Comparison of ENCODE assay signal across 7 cellular contexts in the genomic region with DNA sequence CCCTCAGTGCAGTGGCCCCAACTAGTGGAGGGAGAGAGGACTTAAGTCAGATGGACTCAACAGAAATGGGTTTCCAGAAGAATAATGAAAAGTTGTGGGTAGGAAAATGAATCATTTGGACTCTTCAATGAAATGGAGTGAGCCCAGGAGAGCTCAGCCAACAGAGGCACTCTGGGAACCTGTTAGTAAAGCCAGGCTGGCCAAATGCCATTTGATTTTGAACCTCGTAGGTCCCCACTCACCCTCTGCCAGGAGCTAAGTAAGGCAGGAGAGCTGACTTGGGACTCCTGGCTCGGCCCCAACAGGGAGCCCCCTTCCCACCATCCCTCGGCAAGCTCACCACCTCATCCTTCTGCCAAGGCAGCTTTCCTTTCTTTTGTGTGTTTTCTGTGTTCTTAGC. TPM values are rescaled to one million over a fixed set of nuclear protein-coding genes. Genes with fewer than 3 reads are reported as not detected.
A peak's percentile ranks its signal among the peaks of the same experiment; 100 is the strongest.
DNase-seq lines count a peak whose midpoint lies in the region; ATAC-seq, FAIRE-seq and TF ChIP-seq lines count a peak whose summit lies in the region.
"Not testable (repeated sequence)": the region's sequence is repeated elsewhere in the genome, so short reads cannot be mapped to it uniquely, and the experiment has no call there.

No MANE protein-coding gene starts in this region.

- H3K79me2 ChIP-seq in OCI-LY7 (ENCODE audit: insufficient read depth, low read depth, low read length); K562 (ENCODE audit: control insufficient read depth, insufficient read depth, low read length); HepG2 (ENCODE audit: insufficient read depth, low read length): not testable (repeated sequence)

- H2AFZ ChIP-seq in OCI-LY7 (ENCODE audit: low read length); K562 (ENCODE audit: low read depth, low read length); HepG2 (ENCODE audit: low read length): not testable (repeated sequence)

- peak overlapping the region in 4 of 7 donors; percentile 33 to 72 (median 53) for H3K27ac Mint-ChIP-seq in CD14-positive monocyte
- H3K27ac Mint-ChIP-seq in activated CD4-positive, alpha-beta memory T cell treated with anti-CD3 and anti-CD28 coated beads for 36 hours: peak overlapping the region; percentile 69

- CTCF ChIA-PET in OCI-LY7 (lab: Charles Lee; ENCODE audit: unreplicated experiment) (interaction anchor here (0.6 kb wide), 1 partner anchor 99 kb away, joined by 3 read pairs; no protein-coding TSS in a partner anchor), K562 (lab: Yijun Ruan, JAX; ENCODE audit: low intra/inter-chr PET ratio) (interaction anchor here (0.7 kb wide), 1 partner anchor 12 kb away, joined by 3 read pairs; no protein-coding TSS in a partner anchor)
- CTCF ChIA-PET in activated CD4-positive, alpha-beta memory T cell treated with anti-CD3 and anti-CD28 coated beads for 36 hours (lab: Charles Lee): interaction anchor here (1.6 kb wide), 1 partner anchor 99 kb away, joined by 3 read pairs; the partner anchor contains the start of gene SELENOM
- CTCF ChIA-PET in HepG2 (lab: Yijun Ruan, JAX; ENCODE audit: low intra/inter-chr PET ratio, low total read pairs): not testable (repeated sequence)

- not testable (repeated sequence) for H3K4me2 ChIP-seq in OCI-LY7 (ENCODE audit: low read length); K562 (ENCODE audit: insufficient read depth, low read length); HepG2 (ENCODE audit: low read depth, low read length)

- H3K27me3 Mint-ChIP-seq in CD14-positive monocyte (ENCODE audit: low read depth in 3 of 3); activated CD4-positive, alpha-beta memory T cell treated with anti-CD3 and anti-CD28 coated beads for 36 hours: not testable (repeated sequence)

- in situ Hi-C loops in K562 (cut with MboI); HepG2 (cut with HindIII; ENCODE audit: extremely low pct_ligation_motif_present, low pct_unique_long_range_greater_than_20kb): not testable (repeated sequence)

- 75% methylated on average over 1 of the region's 3 CpGs for WGBS in K562 (ENCODE audit: insufficient coverage, low coverage, missing lambda C conversion rate)
- 100% methylated on average over 2 of the region's 3 CpGs for WGBS in HepG2 (ENCODE audit: low lambda C conversion rate)

- TF ChIP-seq POLR2A in K562 (conservative IDR thresholded peaks at IDR 0.05); HepG2 (IDR thresholded peaks at IDR 0.05; ENCODE audit: insufficient read depth in 1 of 2, low read depth in 2 of 2, low read length in 2 of 2): not testable (repeated sequence)

- intact Hi-C loops in CD14-positive monocyte (cut with micrococcal nuclease); OCI-LY7 (cut with micrococcal nuclease; ENCODE audit: unreplicated experiment); activated CD4-positive, alpha-beta memory T cell treated with anti-CD3 and anti-CD28 coated beads for 36 hours (cut with micrococcal nuclease); K562 (cut with micrococcal nuclease); HepG2 (cut with micrococcal nuclease; ENCODE audit: unreplicated experiment): not testable (repeated sequence)

- not testable (repeated sequence) for H3K9me3 Mint-ChIP-seq in CD14-positive monocyte; activated CD4-positive, alpha-beta memory T cell treated with anti-CD3 and anti-CD28 coated beads for 36 hours

- not testable (repeated sequence) for DNase-seq in CD14-positive monocyte (ENCODE audit: low spot score); OCI-LY7 (ENCODE audit: low spot score); activated CD4-positive, alpha-beta memory T cell treated with anti-CD3 and anti-CD28 coated beads for 36 hours; K562 (ENCODE audit: extremely low read depth in 1 of 4, low spot score in 3 of 4); HepG2 (ENCODE audit: low spot score)

- not testable (repeated sequence) for TF ChIP-seq CTCF in CD14-positive monocyte (IDR thresholded peaks at IDR 0.05); OCI-LY7 (conservative IDR thresholded peaks at IDR 0.05; ENCODE audit: low read length); K562 (IDR thresholded peaks at IDR 0.05 in 2 of 3, conservative IDR thresholded peaks at IDR 0.05 in 1 of 3; ENCODE audit: insufficient read depth in 2 of 3, low read depth in 1 of 3, low read length in 3 of 3); HepG2 (CRISPR knock-in tag; IDR thresholded peaks at IDR 0.05)

- BruUV-seq in OCI-LY7 (replicated peaks; lab: Mats Ljungman, UMichigan): TSS peak; percentile 77
- TSS peak; percentile 58 for BruUV-seq in K562 (replicated peaks; lab: Mats Ljungman, UMichigan)
- TSS peak; percentile 47 for BruUV-seq in HepG2 (replicated peaks; lab: Mats Ljungman, UMichigan)

- H4K20me1 ChIP-seq in OCI-LY7 (ENCODE audit: insufficient read depth, low read length); K562 (replicated peaks; ENCODE audit: control insufficient read depth, insufficient read depth, low read length); HepG2 (ENCODE audit: insufficient read depth, low read length): not testable (repeated sequence)

- H3K9me3 ChIP-seq in OCI-LY7 (ENCODE audit: low read length); K562 (replicated peaks; ENCODE audit: control insufficient read depth, insufficient read depth, low read depth, low read length); HepG2 (ENCODE audit: low read length): not testable (repeated sequence)

- peaks cover 33% of the 10 kb centered on the region for H3K4me1 Mint-ChIP-seq in CD14-positive monocyte
- H3K4me1 Mint-ChIP-seq in activated CD4-positive, alpha-beta memory T cell treated with anti-CD3 and anti-CD28 coated beads for 36 hours (ENCODE audit: low read depth): peaks cover 33% of the 10 kb centered on the region

- not testable (repeated sequence) for H3K9me2 ChIP-seq in OCI-LY7 (ENCODE audit: insufficient read depth, low read length)

- not testable (repeated sequence) for H3K4me3 ChIP-seq in OCI-LY7 (ENCODE audit: low read depth, low read length, poor library complexity, severe bottlenecking); K562; HepG2 (replicated peaks in 1 of 3; ENCODE audit: insufficient read depth in 1 of 3, low read depth in 2 of 3, low read length in 3 of 3); skin epidermis

- H3K4me1 ChIP-seq in OCI-LY7 (ENCODE audit: insufficient read depth, low read length, poor library complexity, severe bottlenecking) (peaks cover 11% of the 10 kb centered on the region), HepG2 (ENCODE audit: insufficient read depth, low read length) (peaks cover 34% of the 10 kb centered on the region)
- not testable (repeated sequence) for H3K4me1 ChIP-seq in K562 (replicated peaks in 1 of 2; ENCODE audit: control insufficient read depth in 2 of 2, insufficient read depth in 2 of 2, low read length in 2 of 2)

- ATAC-seq in K562, HepG2: not testable (repeated sequence)
- peak; percentile 1 for ATAC-seq in esophagus mucosa

- not testable (repeated sequence) for H3K9ac ChIP-seq in K562 (ENCODE audit: insufficient read depth in 1 of 2, low read depth in 2 of 2, low read length in 2 of 2); HepG2 (ENCODE audit: insufficient read depth, low read depth, low read length)

- not testable (repeated sequence) for FAIRE-seq in K562 (lab: Jason Lieb, UNC); HepG2 (lab: Jason Lieb, UNC)

- not testable (repeated sequence) for H3K27ac ChIP-seq in OCI-LY7 (ENCODE audit: low read depth, low read length, poor library complexity, severe bottlenecking); K562 (ENCODE audit: extremely low read depth, low read depth, low read length); HepG2 (ENCODE audit: extremely low read length, insufficient read depth, low read length)
- H3K27ac ChIP-seq in skin epidermis: peak overlapping the region in 14 of 21 experiments; percentile 23 to 74 (median 58)

- not testable (repeated sequence) for TF ChIP-seq EP300 in K562 (IDR thresholded peaks at IDR 0.05; ENCODE audit: low read length); HepG2 (IDR thresholded peaks at IDR 0.05; ENCODE audit: low read depth in 2 of 2, low read length in 2 of 2); HepG2 (CRISPR knock-in tag; IDR thresholded peaks at IDR 0.05; ENCODE audit: borderline replicate concordance)

- POLR2A ChIA-PET in OCI-LY7 (lab: Charles Lee); activated CD4-positive, alpha-beta memory T cell treated with anti-CD3 and anti-CD28 coated beads for 36 hours (lab: Charles Lee); K562 (lab: Yijun Ruan, JAX): not testable (repeated sequence)
- POLR2A ChIA-PET in HepG2 (lab: Yijun Ruan, JAX): interaction anchor here (1.6 kb wide), 1 partner anchor 46 kb away, joined by 8 read pairs; the partner anchor contains the start of gene RNF185

- H3K36me3 Mint-ChIP-seq in CD14-positive monocyte: peaks cover 43 to 50% of the 10 kb centered on the region in 2 donors
- H3K36me3 Mint-ChIP-seq in activated CD4-positive, alpha-beta memory T cell treated with anti-CD3 and anti-CD28 coated beads for 36 hours: not testable (repeated sequence)

- H3K9me1 ChIP-seq in K562 (ENCODE audit: control insufficient read depth, insufficient read depth, low read length): not testable (repeated sequence)

- not testable (repeated sequence) for H3K36me3 ChIP-seq in OCI-LY7 (ENCODE audit: insufficient read depth, low read length); K562 (ENCODE audit: control insufficient read depth, insufficient read depth, low read length)
- peaks cover 5 to 23% of the 10 kb centered on the region in 2 experiments; a peak in 4 of 5 replicates for H3K36me3 ChIP-seq in HepG2 (replicated peaks in 1 of 2; ENCODE audit: control insufficient read depth in 1 of 2, insufficient read depth in 2 of 2, low read length in 2 of 2)

- H3K27me3 ChIP-seq in K562 (ENCODE audit: control insufficient read depth in 2 of 2, insufficient read depth in 2 of 2, low read length in 2 of 2); HepG2 (ENCODE audit: control insufficient read depth in 1 of 2, insufficient read depth in 2 of 2, low read length in 2 of 2): not testable (repeated sequence)

- TF ChIP-seq RAD21 in K562 (CRISPR knock-in tag; conservative IDR thresholded peaks at IDR 0.05 in 1 of 2, IDR thresholded peaks at IDR 0.05 in 1 of 2); HepG2 (CRISPR knock-in tag; IDR thresholded peaks at IDR 0.05): not testable (repeated sequence)

- not testable (repeated sequence) for H3K4me3 Mint-ChIP-seq in CD14-positive monocyte; activated CD4-positive, alpha-beta memory T cell treated with anti-CD3 and anti-CD28 coated beads for 36 hours

RNA-seq across cellular contexts. Expression of gene LIMK2, which starts 5.6 kb away (rescaled TPM):
- 10 to 100 TPM in 1 of 2 donors, 1 to 10 TPM in 1; 5.5 to 10.1 TPM for polyA plus RNA-seq in CD14-positive monocyte
- total RNA-seq in OCI-LY7 (2014; rRNA removed; shearing (Covaris generic)): 16.2 and 24.8 TPM in 2 replicates
- 23.5 and 24.8 TPM in 2 replicates for total RNA-seq in OCI-LY7 (2022)
- 10 to 100 TPM; 42.0 to 44.7 TPM for total RNA-seq in activated CD4-positive, alpha-beta memory T cell treated with anti-CD3 and anti-CD28 coated beads for 36 hours
- 40.3 and 41.1 TPM in 2 replicates for total RNA-seq in K562 (2011; cell fraction: chromatin; rRNA removed; ENCODE audit: low replicate concordance)
- total RNA-seq in K562 (2011; cell fraction: nucleolus; rRNA removed): 17.3 and 19.1 TPM in 2 replicates
- total RNA-seq in K562 (2011; cell fraction: nucleoplasm; rRNA removed): 26.4 and 30.2 TPM in 2 replicates
- 11.1 and 14.5 TPM in 2 replicates for total RNA-seq in K562 (2014; rRNA removed)
- total RNA-seq in K562 (2014; rRNA removed; fragmentation: Illumina TruSeq; extraction: Trizol): 8.0 and 8.5 TPM in 2 replicates
- 7.9 and 8.9 TPM in 2 replicates for total RNA-seq in K562 (2015; rRNA removed; fragmentation: Illumina TruSeq; extraction: Trizol)
- 14.2 TPM in 2 replicates for total RNA-seq in K562 (2021)
- 4.3 and 6.6 TPM in 2 replicates for polyA plus RNA-seq in K562 (2011; rRNA removed)
- polyA plus RNA-seq in K562 (2011; cell fraction: cytosol; rRNA removed): 5.3 and 5.8 TPM in 2 replicates
- 12.7 and 15.5 TPM in 2 replicates for polyA plus RNA-seq in K562 (2011; cell fraction: nucleus; rRNA removed)
- polyA plus RNA-seq in K562 (2012): 8.8 and 9.2 TPM in 2 replicates
- polyA plus RNA-seq in K562 (2014; fragmentation: Illumina TruSeq; extraction: Trizol): 12.0 and 12.3 TPM in 2 replicates
- 1 to 10 TPM; 1.1 to 1.3 TPM for polyA plus RNA-seq in K562 (2014; fragmentation: Nextera tagmentation; extraction: Ambion mirVana)
- 5.9 and 9.0 TPM in 2 replicates for polyA plus RNA-seq in K562 (2014; rRNA removed)
- 7.1 and 8.2 TPM in 2 replicates for polyA minus RNA-seq in K562 (2011; rRNA and poly(A)+ RNA removed)
- polyA minus RNA-seq in K562 (2011; cell fraction: cytosol; rRNA and poly(A)+ RNA removed): 3.5 and 3.9 TPM in 2 replicates
- polyA minus RNA-seq in K562 (2011; cell fraction: nucleus; rRNA and poly(A)+ RNA removed): 7.9 and 14.3 TPM in 2 replicates
- 88.0 TPM for total RNA-seq in esophagus mucosa
- total RNA-seq in HepG2 (2016; rRNA removed; fragmentation: Illumina TruSeq; extraction: Trizol): 25.9 and 29.8 TPM in 2 replicates
- total RNA-seq in HepG2 (2016; cell fraction: cytosol; rRNA removed; fragmentation: Illumina TruSeq; extraction: Trizol; ENCODE audit: low read depth): 11.6 and 11.9 TPM in 2 replicates
- total RNA-seq in HepG2 (2016; cell fraction: insoluble cytoplasmic fraction; rRNA removed; fragmentation: Illumina TruSeq; extraction: Trizol): 23.7 and 30.9 TPM in 2 replicates
- 16.0 and 16.7 TPM in 2 replicates for total RNA-seq in HepG2 (2016; cell fraction: membrane; rRNA removed; fragmentation: Illumina TruSeq; extraction: Trizol)
- total RNA-seq in HepG2 (2016; cell fraction: nucleus; rRNA removed; fragmentation: Illumina TruSeq; extraction: Trizol): 34.7 and 39.4 TPM in 2 replicates
- 20.9 and 22.2 TPM in 2 replicates for polyA plus RNA-seq in HepG2 (2011; rRNA removed)
- polyA plus RNA-seq in HepG2 (2011; cell fraction: cytosol; rRNA removed): 13.6 and 17.8 TPM in 2 replicates
- 73.7 and 77.5 TPM in 2 replicates for polyA plus RNA-seq in HepG2 (2011; cell fraction: nucleus; rRNA removed)
- polyA plus RNA-seq in HepG2 (2012): 13.8 and 20.5 TPM in 2 replicates
- 3.6 and 3.7 TPM in 2 replicates for polyA plus RNA-seq in HepG2 (2016; cell fraction: cytosol; fragmentation: Illumina TruSeq; extraction: Trizol; ENCODE audit: low read depth)
- polyA plus RNA-seq in HepG2 (2016; cell fraction: insoluble cytoplasmic fraction; fragmentation: Illumina TruSeq; extraction: Trizol; ENCODE audit: low read depth): 18.1 and 21.1 TPM in 2 replicates
- polyA plus RNA-seq in HepG2 (2016; cell fraction: membrane; fragmentation: Illumina TruSeq; extraction: Trizol; ENCODE audit: low read depth): 6.3 and 6.8 TPM in 2 replicates
- polyA plus RNA-seq in HepG2 (2016; cell fraction: nucleus; fragmentation: Illumina TruSeq; extraction: Trizol; ENCODE audit: insufficient read depth, low read depth): 49.2 and 49.7 TPM in 2 replicates
- 7.4 and 68.6 TPM in 2 replicates for polyA minus RNA-seq in HepG2 (2011; rRNA and poly(A)+ RNA removed; ENCODE audit: low replicate concordance)
- polyA minus RNA-seq in HepG2 (2011; cell fraction: cytosol; rRNA and poly(A)+ RNA removed): 11.4 and 15.5 TPM in 2 replicates
- 67.0 and 76.2 TPM in 2 replicates for polyA minus RNA-seq in HepG2 (2011; cell fraction: nucleus; rRNA and poly(A)+ RNA removed)

RNA-seq across cellular contexts. Expression of gene RNF185, which starts 46.5 kb away (rescaled TPM):
- 10 to 100 TPM; 26.1 to 26.5 TPM for polyA plus RNA-seq in CD14-positive monocyte
- total RNA-seq in OCI-LY7 (2014; rRNA removed; shearing (Covaris generic)): 14.3 and 17.7 TPM in 2 replicates
- 17.1 and 19.5 TPM in 2 replicates for total RNA-seq in OCI-LY7 (2022)
- 10 to 100 TPM; 17.9 to 21.6 TPM for total RNA-seq in activated CD4-positive, alpha-beta memory T cell treated with anti-CD3 and anti-CD28 coated beads for 36 hours
- total RNA-seq in K562 (2011; cell fraction: chromatin; rRNA removed; ENCODE audit: low replicate concordance): 16.7 and 17.6 TPM in 2 replicates
- total RNA-seq in K562 (2011; cell fraction: nucleolus; rRNA removed): 11.6 and 13.5 TPM in 2 replicates
- total RNA-seq in K562 (2011; cell fraction: nucleoplasm; rRNA removed): 13.2 and 14.4 TPM in 2 replicates
- 6.5 and 8.4 TPM in 2 replicates for total RNA-seq in K562 (2014; rRNA removed)
- 9.3 and 9.5 TPM in 2 replicates for total RNA-seq in K562 (2014; rRNA removed; fragmentation: Illumina TruSeq; extraction: Trizol)
- 10.8 and 12.5 TPM in 2 replicates for total RNA-seq in K562 (2015; rRNA removed; fragmentation: Illumina TruSeq; extraction: Trizol)
- 11.1 and 11.8 TPM in 2 replicates for total RNA-seq in K562 (2021)
- 17.6 and 18.3 TPM in 2 replicates for polyA plus RNA-seq in K562 (2011; rRNA removed)
- polyA plus RNA-seq in K562 (2011; cell fraction: cytosol; rRNA removed): 12.6 and 14.4 TPM in 2 replicates
- polyA plus RNA-seq in K562 (2011; cell fraction: nucleus; rRNA removed): 22.5 and 24.9 TPM in 2 replicates
- polyA plus RNA-seq in K562 (2012): 10.8 and 23.1 TPM in 2 replicates
- polyA plus RNA-seq in K562 (2014; fragmentation: Illumina TruSeq; extraction: Trizol): 14.2 and 17.1 TPM in 2 replicates
- polyA plus RNA-seq in K562 (2014; fragmentation: Nextera tagmentation; extraction: Ambion mirVana): 1 to 10 TPM; 6.7 to 9.3 TPM
- 15.2 and 15.5 TPM in 2 replicates for polyA plus RNA-seq in K562 (2014; rRNA removed)
- 7.0 and 9.9 TPM in 2 replicates for polyA minus RNA-seq in K562 (2011; rRNA and poly(A)+ RNA removed)
- 3.9 and 4.7 TPM in 2 replicates for polyA minus RNA-seq in K562 (2011; cell fraction: cytosol; rRNA and poly(A)+ RNA removed)
- polyA minus RNA-seq in K562 (2011; cell fraction: nucleus; rRNA and poly(A)+ RNA removed): 4.6 and 5.1 TPM in 2 replicates
- total RNA-seq in esophagus mucosa: 23.4 TPM
- total RNA-seq in HepG2 (2016; rRNA removed; fragmentation: Illumina TruSeq; extraction: Trizol): 21.4 and 28.8 TPM in 2 replicates
- total RNA-seq in HepG2 (2016; cell fraction: cytosol; rRNA removed; fragmentation: Illumina TruSeq; extraction: Trizol; ENCODE audit: low read depth): 2.9 and 3.2 TPM in 2 replicates
- total RNA-seq in HepG2 (2016; cell fraction: insoluble cytoplasmic fraction; rRNA removed; fragmentation: Illumina TruSeq; extraction: Trizol): 21.9 and 28.5 TPM in 2 replicates
- total RNA-seq in HepG2 (2016; cell fraction: membrane; rRNA removed; fragmentation: Illumina TruSeq; extraction: Trizol): 11.3 and 11.9 TPM in 2 replicates
- 12.0 and 13.7 TPM in 2 replicates for total RNA-seq in HepG2 (2016; cell fraction: nucleus; rRNA removed; fragmentation: Illumina TruSeq; extraction: Trizol)
- 26.4 and 27.5 TPM in 2 replicates for polyA plus RNA-seq in HepG2 (2011; rRNA removed)
- 21.8 and 27.3 TPM in 2 replicates for polyA plus RNA-seq in HepG2 (2011; cell fraction: cytosol; rRNA removed)
- 19.0 and 20.4 TPM in 2 replicates for polyA plus RNA-seq in HepG2 (2011; cell fraction: nucleus; rRNA removed)
- 15.4 and 15.6 TPM in 2 replicates for polyA plus RNA-seq in HepG2 (2012)
- 1.6 and 1.7 TPM in 2 replicates for polyA plus RNA-seq in HepG2 (2016; cell fraction: cytosol; fragmentation: Illumina TruSeq; extraction: Trizol; ENCODE audit: low read depth)
- 27.8 and 28.1 TPM in 2 replicates for polyA plus RNA-seq in HepG2 (2016; cell fraction: insoluble cytoplasmic fraction; fragmentation: Illumina TruSeq; extraction: Trizol; ENCODE audit: low read depth)
- polyA plus RNA-seq in HepG2 (2016; cell fraction: membrane; fragmentation: Illumina TruSeq; extraction: Trizol; ENCODE audit: low read depth): 6.4 and 6.8 TPM in 2 replicates
- polyA plus RNA-seq in HepG2 (2016; cell fraction: nucleus; fragmentation: Illumina TruSeq; extraction: Trizol; ENCODE audit: insufficient read depth, low read depth): 21.5 and 21.8 TPM in 2 replicates
- 17.6 and 24.2 TPM in 2 replicates for polyA minus RNA-seq in HepG2 (2011; rRNA and poly(A)+ RNA removed; ENCODE audit: low replicate concordance)
- 10.1 and 10.4 TPM in 2 replicates for polyA minus RNA-seq in HepG2 (2011; cell fraction: cytosol; rRNA and poly(A)+ RNA removed)
- polyA minus RNA-seq in HepG2 (2011; cell fraction: nucleus; rRNA and poly(A)+ RNA removed): 9.1 and 11.8 TPM in 2 replicates
